22 cellular contexts compared by ENCODE assay signal in genomic region chr9:98569491-98569890, GRCh38.
"Had no signal": no experiment of that assay in that cellular context is flagged by ENCODE, and none has a peak within 500 bp of the region (broad histone marks: within the 10 kb centered on the region; RNA-seq: fewer than 3 reads in every experiment).

No MANE protein-coding gene starts in this region.

- ATAC-seq: activated CD8-positive, alpha-beta T cell treated with anti-CD3 and anti-CD28 coated beads, Interleukin-2, amount 10 ng/mL, durations not matched to agents 7 days and 5 days; activated T-cell treated with anti-CD3 and anti-CD28 coated beads, Interleukin-2, amount 50 U/mL, for 72 hours; PC-3; SK-N-SH treated with all-trans-retinoic acid at 6 μM for 48 hours had no signal

- DNase-seq: activated CD4-positive, alpha-beta T cell treated with anti-CD3 and anti-CD28 coated beads for 48 hours; activated CD4-positive, alpha-beta T cell treated with anti-CD3 and anti-CD28 coated beads, Interleukin-2, amount 50 U/mL, for 4 hours; activated CD4-positive, CD25-positive, alpha-beta regulatory T cell treated with anti-CD3 and anti-CD28 coated beads, Interleukin-2, amount 50 U/mL, for 72 hours; activated CD8-positive, alpha-beta T cell treated with anti-CD3 and anti-CD28 coated beads, Interleukin-2, amount 10 ng/mL, durations not matched to agents 7 days and 5 days; activated gamma-delta T cell treated with Interleukin-2 at 50 U/mL for 16 hours; activated naive CD4-positive, alpha-beta T cell treated with anti-CD3 and anti-CD28 coated beads, Interleukin-2, amount 10 ng/mL, durations not matched to agents 7 days and 5 days; activated naive CD8-positive, alpha-beta T cell treated with anti-CD3 and anti-CD28 coated beads, Interleukin-2, amount 10 ng/mL, durations not matched to agents 7 days and 5 days; activated T-cell treated with anti-CD3 and anti-CD28 coated beads, Interleukin-2, amount 50 U/mL, for 72 hours; aorta; KBM-7; NCI-H1092; NCI-H1417; NCI-H1930; NCI-H2107; NCI-H2171 treated with DMSO at 0.1 percent for 48 hours; NCI-H226; NCI-H526; PC-3; SHP77; SW 1271 had no signal

- H3K4me1 Mint-ChIP-seq: activated naive CD4-positive, alpha-beta T cell treated with anti-CD3 and anti-CD28 coated beads, Interleukin-2, amount 10 ng/mL, durations not matched to agents 7 days and 5 days; activated naive CD8-positive, alpha-beta T cell treated with anti-CD3 and anti-CD28 coated beads, Interleukin-2, amount 10 ng/mL, durations not matched to agents 7 days and 5 days had no signal

- H3K9me3 Mint-ChIP-seq: activated naive CD4-positive, alpha-beta T cell treated with anti-CD3 and anti-CD28 coated beads, Interleukin-2, amount 10 ng/mL, durations not matched to agents 7 days and 5 days; activated naive CD8-positive, alpha-beta T cell treated with anti-CD3 and anti-CD28 coated beads, Interleukin-2, amount 10 ng/mL, durations not matched to agents 7 days and 5 days; activated T-cell treated with anti-CD3 and anti-CD28 coated beads, Interleukin-2, amount 50 U/mL, for 72 hours; activated T-helper 2 cell treated with anti-CD3 and anti-CD28 coated beads, Interferon-gamma antibody, Interleukin-2, Interleukin-4, amounts not matched to agents 10 μg/mL and 5 μg/mL and 100 μg/mL, durations not matched to agents 14 hours and 24 hours and 36 hours had no signal

- H3K27ac Mint-ChIP-seq: activated CD8-positive, alpha-beta T cell treated with anti-CD3 and anti-CD28 coated beads, Interleukin-2, amount 10 ng/mL, durations not matched to agents 7 days and 5 days; activated naive CD4-positive, alpha-beta T cell treated with anti-CD3 and anti-CD28 coated beads, Interleukin-2, amount 10 ng/mL, durations not matched to agents 7 days and 5 days; activated naive CD8-positive, alpha-beta T cell treated with anti-CD3 and anti-CD28 coated beads, Interleukin-2, amount 10 ng/mL, durations not matched to agents 7 days and 5 days; activated T-cell treated with anti-CD3 and anti-CD28 coated beads, Interleukin-2, amount 50 U/mL, for 72 hours; activated T-helper 2 cell treated with anti-CD3 and anti-CD28 coated beads, Interferon-gamma antibody, Interleukin-2, Interleukin-4, amounts not matched to agents 10 μg/mL and 5 μg/mL and 100 μg/mL, durations not matched to agents 14 hours and 24 hours and 36 hours had no signal

- H3K4me3 Mint-ChIP-seq: activated CD8-positive, alpha-beta T cell treated with anti-CD3 and anti-CD28 coated beads, Interleukin-2, amount 10 ng/mL, durations not matched to agents 7 days and 5 days; activated naive CD4-positive, alpha-beta T cell treated with anti-CD3 and anti-CD28 coated beads, Interleukin-2, amount 10 ng/mL, durations not matched to agents 7 days and 5 days; activated naive CD8-positive, alpha-beta T cell treated with anti-CD3 and anti-CD28 coated beads, Interleukin-2, amount 10 ng/mL, durations not matched to agents 7 days and 5 days; activated T-cell treated with anti-CD3 and anti-CD28 coated beads, Interleukin-2, amount 50 U/mL, for 72 hours had no signal

- H3K36me3 Mint-ChIP-seq: activated naive CD4-positive, alpha-beta T cell treated with anti-CD3 and anti-CD28 coated beads, Interleukin-2, amount 10 ng/mL, durations not matched to agents 7 days and 5 days; activated naive CD8-positive, alpha-beta T cell treated with anti-CD3 and anti-CD28 coated beads, Interleukin-2, amount 10 ng/mL, durations not matched to agents 7 days and 5 days had no signal
